ENCODE assay signal across 13 cellular contexts in the genomic region with DNA sequence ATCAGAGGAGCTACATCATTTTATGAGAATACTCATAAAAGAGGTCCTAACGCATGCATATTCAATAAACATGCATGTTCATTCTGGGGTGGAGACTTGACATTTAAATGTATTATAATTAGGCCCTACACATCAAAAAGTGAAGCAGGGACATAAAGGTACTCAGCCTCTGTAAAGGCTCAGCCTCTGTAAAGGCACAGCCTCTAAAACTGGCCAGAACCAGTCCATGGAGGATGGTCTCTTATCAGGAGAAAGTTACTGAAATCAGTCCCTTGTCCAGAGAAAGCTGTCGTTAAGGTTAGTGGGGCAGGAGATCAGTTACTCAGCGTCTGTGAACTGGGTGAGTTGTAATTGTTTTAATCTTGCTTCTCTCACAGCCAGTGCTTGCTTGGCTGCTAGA. TPM values are rescaled to one million over a fixed set of nuclear protein-coding genes. Genes with fewer than 3 reads are reported as not detected.
"Had no signal": no experiment of that assay in that cellular context is flagged by ENCODE, and none has a peak within 500 bp of the region (broad histone marks: within the 10 kb centered on the region; RNA-seq: fewer than 3 reads in every experiment).

No MANE protein-coding gene starts in this region.

RNA-seq across cellular contexts. Expression of gene VPREB1, which starts 19.2 kb away (rescaled TPM):
- total RNA-seq: activated B cell treated with CpG ODN at 0.5 μM for 24 hours; activated CD4-positive, alpha-beta memory T cell treated with anti-CD3 and anti-CD28 coated beads for 36 hours; activated CD4-positive, alpha-beta memory T cell treated with anti-CD3 and anti-CD28 coated beads, Interleukin-2, amount 10 ng/mL, durations not matched to agents 7 days and 5 days; activated CD4-positive, alpha-beta T cell treated with anti-CD3 and anti-CD28 coated beads for 36 hours; activated CD4-positive, alpha-beta T cell treated with anti-CD3 and anti-CD28 coated beads, Interleukin-2, amount 10 ng/mL, durations not matched to agents 7 days and 5 days; activated CD8-positive, alpha-beta memory T cell treated with anti-CD3 and anti-CD28 coated beads for 36 hours; activated CD8-positive, alpha-beta memory T cell treated with anti-CD3 and anti-CD28 coated beads, Interleukin-2, amount 10 ng/mL, durations not matched to agents 7 days and 5 days; activated CD8-positive, alpha-beta T cell treated with anti-CD3 and anti-CD28 coated beads for 36 hours; activated CD8-positive, alpha-beta T cell treated with anti-CD3 and anti-CD28 coated beads, Interleukin-2, amount 10 ng/mL, durations not matched to agents 7 days and 5 days; T-helper 1 cell treated with Interleukin-12 subunit alpha and Interleukin-12 subunit beta and Interleukin-4 antibody, amounts not matched to agents 30 ng/mL and 1 ng/mL, for 36 hours; T-helper 17 cell; T-helper 2 cell treated with Interferon-gamma antibody and Interleukin-4, amounts not matched to agents 100 ng/mL and 5 ng/mL, for 36 hours; WTC11 had no signal
